In the genomic region with DNA sequence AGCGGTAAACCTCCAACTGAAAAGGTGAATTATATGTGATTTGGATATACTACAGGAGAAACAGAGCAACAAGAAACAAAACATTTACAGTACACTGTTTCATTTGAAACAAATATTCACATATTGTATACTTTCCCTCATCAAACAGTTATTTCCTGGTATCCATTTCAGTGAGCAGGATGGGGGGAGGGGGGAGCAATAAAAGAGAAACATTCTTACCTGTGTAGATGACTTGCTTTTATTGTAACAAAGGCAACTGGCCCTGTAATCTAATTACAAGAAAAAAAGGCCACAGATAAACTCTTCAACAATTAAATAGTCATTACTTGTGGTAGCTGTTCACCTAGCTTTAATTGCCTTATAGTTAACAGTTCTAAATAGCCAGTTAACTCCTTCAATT, we compare ENCODE assay signal across 10 cellular contexts. TPM values are rescaled to one million over a fixed set of nuclear protein-coding genes. Genes with fewer than 3 reads are reported as not detected.
DNase-seq lines count a peak whose midpoint lies in the region; TF ChIP-seq lines count a peak whose summit lies in the region.
"Had no signal": no experiment of that assay in that cellular context is flagged by ENCODE, and none has a peak within 500 bp of the region (broad histone marks: within the 10 kb centered on the region; RNA-seq: fewer than 3 reads in every experiment).

No MANE protein-coding gene starts in this region.

- DNase-seq in CD8-positive, alpha-beta memory T cell: no peak
- DNase-seq in activated naive CD8-positive, alpha-beta T cell treated with anti-CD3 and anti-CD28 coated beads for 36 hours: no peak
- DNase-seq in foreskin melanocyte (no peak), islet precursor cell (no peak), D341Med (ENCODE audit: low spot score) (no peak)
- DNase-seq: NCI-H1092; pancreas; stimulated activated CD4-positive, alpha-beta T cell treated with anti-CD3 and anti-CD28 coated beads, Interleukin-2, amount 100 ng/mL, for 24 hours had no signal

- no peaks in the 10 kb centered on the region for H3K9me3 ChIP-seq in CD8-positive, alpha-beta memory T cell (ENCODE audit: low read length)
- H3K9me3 ChIP-seq in KOPT-K1 (ENCODE audit: insufficient read depth, low read length, poor library complexity, severe bottlenecking) (no peaks in the 10 kb centered on the region), parathyroid adenoma (ENCODE audit: control insufficient read depth, low read length) (no peaks in the 10 kb centered on the region)
- H3K9me3 ChIP-seq: pancreas had no signal

- H3K4me1 ChIP-seq in CD8-positive, alpha-beta memory T cell (ENCODE audit: insufficient read depth, low read length): peaks cover 39% of the 10 kb centered on the region
- H3K4me1 ChIP-seq in parathyroid adenoma: peaks cover 35% of the 10 kb centered on the region

- H3K27ac ChIP-seq in CD8-positive, alpha-beta memory T cell (ENCODE audit: low read depth, low read length): no peak overlapping the region
- H3K27ac ChIP-seq in KOPT-K1 (ENCODE audit: low read depth, low read length, poor library complexity, severe bottlenecking): peak overlapping the region; percentile 12
- peak overlapping the region; percentile 97 for H3K27ac ChIP-seq in parathyroid adenoma

- peak overlapping the region; percentile 83 to 100 (median 92) for H3K27ac Mint-ChIP-seq in CD8-positive, alpha-beta memory T cell
- H3K27ac Mint-ChIP-seq in activated naive CD8-positive, alpha-beta T cell treated with anti-CD3 and anti-CD28 coated beads for 36 hours: peak overlapping the region; percentile 79

- H3K36me3 ChIP-seq in CD8-positive, alpha-beta memory T cell (ENCODE audit: insufficient read depth, low read length): no peaks in the 10 kb centered on the region
- no peaks in the 10 kb centered on the region for H3K36me3 ChIP-seq in KOPT-K1 (ENCODE audit: insufficient read depth, low read length)
- no peaks in the 10 kb centered on the region for H3K36me3 ChIP-seq in parathyroid adenoma (ENCODE audit: control insufficient read depth, insufficient read depth, low read length)
- H3K36me3 ChIP-seq: pancreas had no signal

- peak overlapping the region; percentile 36 for H2AFZ ChIP-seq in parathyroid adenoma

- H3K9ac ChIP-seq in parathyroid adenoma: no peak overlapping the region

- H3K79me2 ChIP-seq in parathyroid adenoma: peaks cover 7% of the 10 kb centered on the region

- no peak overlapping the region for H3K4me3 ChIP-seq in CD8-positive, alpha-beta memory T cell (ENCODE audit: low read length)
- H3K4me3 ChIP-seq in parathyroid adenoma (ENCODE audit: low read depth, low read length): no peak overlapping the region
- H3K4me3 ChIP-seq: pancreas had no signal

- no peaks in the 10 kb centered on the region for H3K27me3 ChIP-seq in CD8-positive, alpha-beta memory T cell (ENCODE audit: insufficient read depth, low read length, poor library complexity, severe bottlenecking)
- no peaks in the 10 kb centered on the region for H3K27me3 ChIP-seq in parathyroid adenoma (ENCODE audit: control insufficient read depth, insufficient read depth, low read length)
- H3K27me3 ChIP-seq: pancreas had no signal

- H3K4me1 Mint-ChIP-seq in CD8-positive, alpha-beta memory T cell: peaks cover 29 to 40% (median 35%) of the 10 kb centered on the region in 3 donors
- peaks cover 34% of the 10 kb centered on the region for H3K4me1 Mint-ChIP-seq in activated naive CD8-positive, alpha-beta T cell treated with anti-CD3 and anti-CD28 coated beads for 36 hours

- no peak overlapping the region for H3K4me2 ChIP-seq in parathyroid adenoma (ENCODE audit: low read length)

- TF ChIP-seq CTCF in parathyroid adenoma (IDR thresholded peaks at IDR 0.05): no peak

- POLR2A ChIA-PET in CD8-positive, alpha-beta memory T cell (lab: Charles Lee): interaction anchor here (1.3 kb wide), 1 partner anchor 368 kb away, joined by 3 read pairs; no protein-coding TSS in a partner anchor

- no peaks in the 10 kb centered on the region for H3K9me3 Mint-ChIP-seq in CD8-positive, alpha-beta memory T cell
- no peaks in the 10 kb centered on the region for H3K9me3 Mint-ChIP-seq in activated naive CD8-positive, alpha-beta T cell treated with anti-CD3 and anti-CD28 coated beads for 36 hours

- CTCF ChIA-PET in CD8-positive, alpha-beta memory T cell (lab: Charles Lee): interaction anchor here (1.6 to 7.1 kb wide), 2 partner anchors 153 to 181 kb away, joined by 7 to 70 read pairs; no protein-coding TSS in a partner anchor

- no peaks in the 10 kb centered on the region for H3K27me3 Mint-ChIP-seq in CD8-positive, alpha-beta memory T cell
- no peaks in the 10 kb centered on the region for H3K27me3 Mint-ChIP-seq in activated naive CD8-positive, alpha-beta T cell treated with anti-CD3 and anti-CD28 coated beads for 36 hours

- peaks cover 0 to 18% (median 0%) of the 10 kb centered on the region in 3 donors for H3K36me3 Mint-ChIP-seq in CD8-positive, alpha-beta memory T cell
- peaks cover 11% of the 10 kb centered on the region for H3K36me3 Mint-ChIP-seq in activated naive CD8-positive, alpha-beta T cell treated with anti-CD3 and anti-CD28 coated beads for 36 hours

- peak overlapping the region; percentile 31 to 78 (median 69) for H3K4me3 Mint-ChIP-seq in CD8-positive, alpha-beta memory T cell
- H3K4me3 Mint-ChIP-seq in activated naive CD8-positive, alpha-beta T cell treated with anti-CD3 and anti-CD28 coated beads for 36 hours: peak overlapping the region; percentile 23

RNA-seq across cellular contexts. Expression of a gene that starts 3.9 kb away (rescaled TPM):
- 100 to 1,000 TPM; 208 to 214 TPM for total RNA-seq in CD8-positive, alpha-beta memory T cell
- 95.4 TPM for polyA plus RNA-seq in CD8-positive, alpha-beta memory T cell
- 100 to 1,000 TPM; 229 to 232 TPM for total RNA-seq in activated naive CD8-positive, alpha-beta T cell treated with anti-CD3 and anti-CD28 coated beads for 36 hours
